ENCODE assay signal across 14 cellular contexts in genomic region chr3:184593201-184593922, GRCh38. TPM values are rescaled to one million over a fixed set of nuclear protein-coding genes. Genes with fewer than 3 reads are reported as not detected.
DNase-seq lines count a peak whose midpoint lies in the region; ATAC-seq lines count a peak whose summit lies in the region.
"Had no signal": no experiment of that assay in that cellular context is flagged by ENCODE, and none has a peak within 500 bp of the region (broad histone marks: within the 10 kb centered on the region; RNA-seq: fewer than 3 reads in every experiment).

No MANE protein-coding gene starts in this region.

- H3K36me3 ChIP-seq in trophoblast cell (ENCODE audit: control insufficient read depth in 1 of 2, insufficient read depth in 2 of 2, low read length in 2 of 2): no peaks in the 10 kb centered on the region

- H3K4ac ChIP-seq in trophoblast cell (ENCODE audit: low read depth, low read length): no peak overlapping the region

- H2BK120ac ChIP-seq in trophoblast cell (ENCODE audit: insufficient read depth, low read length, poor library complexity): peak overlapping the region; percentile 34

- no peak overlapping the region for H3K27ac Mint-ChIP-seq in stimulated activated naive CD8-positive, alpha-beta T cell treated with anti-CD3 and anti-CD28 coated beads, Interleukin-15, amount 100 ng/mL, for 72 hours
- H3K27ac Mint-ChIP-seq: activated CD8-positive, alpha-beta T cell treated with anti-CD3 and anti-CD28 coated beads, Interleukin-2, amount 10 ng/mL, durations not matched to agents 7 days and 5 days had no signal

- no peaks in the 10 kb centered on the region for H3K9me3 Mint-ChIP-seq in stimulated activated naive CD8-positive, alpha-beta T cell treated with anti-CD3 and anti-CD28 coated beads, Interleukin-15, amount 100 ng/mL, for 72 hours

- H3K9ac ChIP-seq in trophoblast cell (ENCODE audit: low read length): no peak overlapping the region

- H2AK5ac ChIP-seq in trophoblast cell (ENCODE audit: low read length): peak overlapping the region; percentile 82

- no peak overlapping the region for H3K4me2 ChIP-seq in trophoblast cell (ENCODE audit: low read length)

- ATAC-seq in stimulated activated naive CD8-positive, alpha-beta T cell treated with anti-CD3 and anti-CD28 coated beads, Interleukin-15, amount 100 ng/mL, for 72 hours: peak; percentile 8
- ATAC-seq in stimulated activated naive CD8-positive, alpha-beta T cell treated with anti-CD3 and anti-CD28 coated beads, Interleukin-15, Interleukin-2, amounts not matched to agents 100 U/mL and 50 U/mL, for 24 hours: no peak
- no peak for ATAC-seq in HG03354 (IDR thresholded peaks at IDR 0.05; ENCODE audit: poor library complexity, severe bottlenecking, unreplicated experiment)
- ATAC-seq: activated CD8-positive, alpha-beta T cell treated with anti-CD3 and anti-CD28 coated beads, Interleukin-2, amount 10 ng/mL, durations not matched to agents 7 days and 5 days had no signal

- peak overlapping the region; percentile 82 for H4K91ac ChIP-seq in trophoblast cell (ENCODE audit: low read depth, low read length)

- peak overlapping the region; percentile 60 for H3K14ac ChIP-seq in trophoblast cell (ENCODE audit: low read length)

- no peak for DNase-seq in stimulated activated naive CD8-positive, alpha-beta T cell treated with anti-CD3 and anti-CD28 coated beads, Interleukin-15, amount 100 ng/mL, for 72 hours
- no peak for DNase-seq in stimulated activated naive CD8-positive, alpha-beta T cell treated with anti-CD3 and anti-CD28 coated beads, Interleukin-15, Interleukin-2, amounts not matched to agents 100 U/mL and 50 U/mL, for 24 hours
- DNase-seq in islet precursor cell (peak; percentile 86), trophoblast cell (peak in 1 of 2 donors; percentile 3), NCI-H345 (lab: John Stamatoyannopoulos, UW) (no peak), iPS-NIHi11 (ENCODE audit: low spot score) (no peak)
- no peak for DNase-seq in activated CD8-positive, alpha-beta memory T cell treated with anti-CD3 and anti-CD28 coated beads, Interleukin-2, amount 50 U/mL, for 48 hours
- DNase-seq: activated CD8-positive, alpha-beta T cell treated with anti-CD3 and anti-CD28 coated beads, Interleukin-2, amount 10 ng/mL, durations not matched to agents 7 days and 5 days; midbrain; NCI-H1930; SIG-M5; stimulated activated naive CD4-positive, alpha-beta T cell had no signal

- no peak overlapping the region for H3K23ac ChIP-seq in trophoblast cell (ENCODE audit: low read length)

- no peaks in the 10 kb centered on the region for H3K27me3 Mint-ChIP-seq in stimulated activated naive CD8-positive, alpha-beta T cell treated with anti-CD3 and anti-CD28 coated beads, Interleukin-15, amount 100 ng/mL, for 72 hours

- no CpG with 5 or more reads among the region's 7 CpGs for WGBS in trophoblast cell (ENCODE audit: extremely low coverage, insufficient coverage, insufficient read length)

- no peaks in the 10 kb centered on the region for H3K79me2 ChIP-seq in trophoblast cell (ENCODE audit: control insufficient read depth, insufficient read depth, low read length, poor library complexity)

- no peak overlapping the region for H2AFZ ChIP-seq in trophoblast cell (ENCODE audit: insufficient read depth, low read length, poor library complexity)

- H3K9me3 ChIP-seq in trophoblast cell (ENCODE audit: insufficient read depth, low read depth, low read length): no peaks in the 10 kb centered on the region
- H3K9me3 ChIP-seq: psoas muscle had no signal

- no peak overlapping the region for H3K4me3 ChIP-seq in trophoblast cell (ENCODE audit: low read depth, low read length)
- H3K4me3 ChIP-seq: psoas muscle had no signal

- no peaks in the 10 kb centered on the region for H3K27me3 ChIP-seq in trophoblast cell (ENCODE audit: insufficient read depth, low read length)

- peak overlapping the region; percentile 22 for H4K12ac ChIP-seq in trophoblast cell (ENCODE audit: low read depth, low read length)

- H2BK5ac ChIP-seq in trophoblast cell (ENCODE audit: low read depth, low read length, poor library complexity): peak overlapping the region; percentile 42

- peak overlapping the region; percentile 30 for H4K8ac ChIP-seq in trophoblast cell (ENCODE audit: low read depth, low read length)

- peak overlapping the region; percentile 56 for H3K27ac ChIP-seq in trophoblast cell (ENCODE audit: low read depth, low read length)
- H3K27ac ChIP-seq: psoas muscle had no signal

- H2BK12ac ChIP-seq in trophoblast cell (ENCODE audit: low read length): peak overlapping the region; percentile 81

- H3K18ac ChIP-seq in trophoblast cell (ENCODE audit: low read length): peak overlapping the region; percentile 53

- peaks cover 32 to 34% of the 10 kb centered on the region in 2 experiments for H3K4me1 ChIP-seq in trophoblast cell (ENCODE audit: control insufficient read depth in 1 of 2, insufficient read depth in 2 of 2, low read length in 2 of 2)
- H3K4me1 ChIP-seq: psoas muscle had no signal

- H3K4me3 Mint-ChIP-seq in stimulated activated naive CD8-positive, alpha-beta T cell treated with anti-CD3 and anti-CD28 coated beads, Interleukin-15, amount 100 ng/mL, for 72 hours: no peak overlapping the region
- H3K4me3 Mint-ChIP-seq: activated CD8-positive, alpha-beta T cell treated with anti-CD3 and anti-CD28 coated beads, Interleukin-2, amount 10 ng/mL, durations not matched to agents 7 days and 5 days had no signal

- peaks cover 17% of the 10 kb centered on the region for H3K79me1 ChIP-seq in trophoblast cell (ENCODE audit: low read length)

- no peaks in the 10 kb centered on the region for H3K4me1 Mint-ChIP-seq in stimulated activated naive CD8-positive, alpha-beta T cell treated with anti-CD3 and anti-CD28 coated beads, Interleukin-15, amount 100 ng/mL, for 72 hours

RNA-seq across cellular contexts. Expression of gene EPHB3, which starts 31.8 kb away (rescaled TPM):
- polyA plus RNA-seq in trophoblast cell (2013): 11.1 and 12.0 TPM in 2 replicates
